ENCODE assay signal across 8 cellular contexts in the genomic region with DNA sequence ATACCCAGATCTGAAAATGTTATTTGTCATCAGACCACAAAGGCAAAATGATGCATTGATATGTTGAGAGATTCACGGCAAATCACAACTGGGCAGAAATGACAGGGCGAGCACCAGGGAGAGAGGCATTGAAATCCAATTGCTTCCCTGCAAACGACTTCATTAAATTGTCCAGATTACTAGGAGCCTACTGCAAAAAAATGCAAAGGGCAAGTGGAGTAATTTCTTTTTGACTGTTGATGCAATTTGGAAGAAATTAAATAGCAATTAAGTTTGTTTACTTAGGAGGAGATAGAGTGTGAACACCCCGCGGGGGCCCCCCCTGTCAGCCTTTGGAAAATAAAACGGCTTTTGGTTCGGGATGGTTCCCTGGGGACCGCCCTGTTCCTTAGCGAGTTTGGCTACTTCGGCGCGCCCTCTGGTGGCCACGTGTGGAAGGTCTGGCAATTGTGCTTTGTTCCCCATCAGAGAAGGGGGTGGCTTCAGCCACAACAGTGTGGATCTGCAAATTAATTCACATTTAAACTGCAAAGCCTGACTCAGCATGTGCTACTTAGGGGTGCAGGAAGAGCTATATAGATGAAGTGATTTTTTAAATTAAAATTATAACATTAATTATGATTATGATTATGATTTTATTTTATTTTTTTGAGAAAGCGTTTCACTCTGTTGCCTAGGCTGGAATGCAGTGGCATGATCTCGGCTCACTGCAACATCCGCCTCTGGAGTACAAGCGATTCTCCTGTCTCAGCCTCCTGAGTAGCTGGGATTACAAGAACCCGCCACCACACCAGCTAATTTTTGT. TPM values are rescaled to one million over a fixed set of nuclear protein-coding genes. Genes with fewer than 3 reads are reported as not detected.
DNase-seq lines count a peak whose midpoint lies in the region; ATAC-seq and TF ChIP-seq lines count a peak whose summit lies in the region.

No MANE protein-coding gene starts in this region.

- TF ChIP-seq RAD21 in Ishikawa (IDR thresholded peaks at IDR 0.05; ENCODE audit: low read depth): peak; percentile 94

- H3F3A ChIP-seq in PC-9 (ENCODE audit: insufficient read depth, low read depth): no peaks in the 10 kb centered on the region

- TF ChIP-seq CTCF in PC-9 (conservative IDR thresholded peaks at IDR 0.05): peak; percentile 96
- TF ChIP-seq CTCF in fibroblast of mammary gland (conservative IDR thresholded peaks at IDR 0.05; ENCODE audit: control insufficient read depth, insufficient read depth, low read depth, low read length): peak; percentile 89
- peak; percentile 92 to 95 (median 93) for TF ChIP-seq CTCF in nephron (IDR thresholded peaks at IDR 0.05; ENCODE audit: unreplicated experiment in 3 of 3)

- no TSS peak for BruUV-seq in PC-9 (replicated peaks; lab: Mats Ljungman, UMichigan)

- DNase-seq in DMS 273 (lab: John Stamatoyannopoulos, UW; ENCODE audit: unreplicated experiment): peak; percentile 92
- peak; percentile 47 to 85 for DNase-seq in PC-9
- peak; percentile 75 to 83 for DNase-seq in activated T-cell treated with anti-CD3 and anti-CD28 coated beads, Interleukin-2, amount 50 U/mL, for 72 hours
- peak; percentile 77 for DNase-seq in fibroblast of mammary gland (ENCODE audit: low read depth)
- peak; percentile 59 for DNase-seq in stimulated activated naive B cell treated with anti-CD40 and anti-IgM and Interleukin-4, amounts not matched to agents 10 μg/mL and 1 μg/mL and 100 μg/mL, for 72 hours

- H3K27ac ChIP-seq in PC-9: no peak overlapping the region

- H3K4me3 Mint-ChIP-seq in activated T-cell treated with anti-CD3 and anti-CD28 coated beads, Interleukin-2, amount 50 U/mL, for 72 hours: peak overlapping the region; percentile 77 to 85
- peak overlapping the region; percentile 52 to 63 (median 62) for H3K4me3 Mint-ChIP-seq in nephron
- peak overlapping the region; percentile 60 to 65 for H3K4me3 Mint-ChIP-seq in stimulated activated naive B cell treated with anti-CD40 and anti-IgM and Interleukin-4, amounts not matched to agents 10 μg/mL and 1 μg/mL and 100 μg/mL, for 72 hours

- no peaks in the 10 kb centered on the region for H3K9me3 ChIP-seq in PC-9 (ENCODE audit: insufficient read depth, low read depth)

- H3K27me3 Mint-ChIP-seq in activated T-cell treated with anti-CD3 and anti-CD28 coated beads, Interleukin-2, amount 50 U/mL, for 72 hours (ENCODE audit: low read depth): no peaks in the 10 kb centered on the region
- peaks cover 8% of the 10 kb centered on the region for H3K27me3 Mint-ChIP-seq in nephron (ENCODE audit: low read depth)
- H3K27me3 Mint-ChIP-seq in stimulated activated naive B cell treated with anti-CD40 and anti-IgM and Interleukin-4, amounts not matched to agents 10 μg/mL and 1 μg/mL and 100 μg/mL, for 72 hours: no peaks in the 10 kb centered on the region

- H3K27me3 ChIP-seq in PC-9 (ENCODE audit: insufficient read depth, low read depth): no peaks in the 10 kb centered on the region

- H4K20me1 ChIP-seq in PC-9 (ENCODE audit: insufficient read depth): no peaks in the 10 kb centered on the region

- no peaks in the 10 kb centered on the region for H3K4me1 ChIP-seq in PC-9 (replicated peaks; ENCODE audit: insufficient read depth)

- H3K36me3 Mint-ChIP-seq in activated T-cell treated with anti-CD3 and anti-CD28 coated beads, Interleukin-2, amount 50 U/mL, for 72 hours (ENCODE audit: insufficient read depth in 2 of 2): no peaks in the 10 kb centered on the region
- no peaks in the 10 kb centered on the region for H3K36me3 Mint-ChIP-seq in nephron (ENCODE audit: low read depth)
- H3K36me3 Mint-ChIP-seq in stimulated activated naive B cell treated with anti-CD40 and anti-IgM and Interleukin-4, amounts not matched to agents 10 μg/mL and 1 μg/mL and 100 μg/mL, for 72 hours: no peaks in the 10 kb centered on the region

- H3K4me3 ChIP-seq in PC-9 (no peak overlapping the region), fibroblast of mammary gland (ENCODE audit: control insufficient read depth, low read depth, low read length) (peak overlapping the region; percentile 44)

- no peaks in the 10 kb centered on the region for H3K79me2 ChIP-seq in PC-9 (ENCODE audit: low read depth)

- CTCF ChIA-PET in PC-9 (lab: Charles Lee): interaction anchor here (0.6 to 0.7 kb wide), 4 partner anchors 98 to 204 kb away, joined by 3 to 16 read pairs (median 6); partner anchors contain the start of gene COQ7

- H3K4me1 Mint-ChIP-seq in activated T-cell treated with anti-CD3 and anti-CD28 coated beads, Interleukin-2, amount 50 U/mL, for 72 hours (ENCODE audit: low read depth): peaks cover 10% of the 10 kb centered on the region
- peaks cover 9% of the 10 kb centered on the region for H3K4me1 Mint-ChIP-seq in nephron
- peaks cover 4 to 8% of the 10 kb centered on the region in 2 donors for H3K4me1 Mint-ChIP-seq in stimulated activated naive B cell treated with anti-CD40 and anti-IgM and Interleukin-4, amounts not matched to agents 10 μg/mL and 1 μg/mL and 100 μg/mL, for 72 hours

- no peak overlapping the region for H3K27ac Mint-ChIP-seq in activated T-cell treated with anti-CD3 and anti-CD28 coated beads, Interleukin-2, amount 50 U/mL, for 72 hours
- H3K27ac Mint-ChIP-seq in nephron: no peak overlapping the region
- no peak overlapping the region for H3K27ac Mint-ChIP-seq in stimulated activated naive B cell treated with anti-CD40 and anti-IgM and Interleukin-4, amounts not matched to agents 10 μg/mL and 1 μg/mL and 100 μg/mL, for 72 hours

- peak overlapping the region; percentile 57 for H3K4me2 ChIP-seq in PC-9

- no peak for TF ChIP-seq EP300 in Ishikawa (IDR thresholded peaks at IDR 0.05; ENCODE audit: borderline replicate concordance)

- POLR2A ChIA-PET in PC-9 (lab: Charles Lee; ENCODE audit: unreplicated experiment): no interaction called here

- intact Hi-C loops in PC-9 (cut with micrococcal nuclease; ENCODE audit: unreplicated experiment): loop anchor here (2.0 to 5.0 kb wide), 2 partner anchors 42 to 167 kb away; partner anchors contain the start of genes ARL6IP1 and SMG1

- no peaks in the 10 kb centered on the region for H3K36me3 ChIP-seq in PC-9 (ENCODE audit: low read depth)

- H2AFZ ChIP-seq in PC-9: no peak overlapping the region

- H3K9me2 ChIP-seq in PC-9 (ENCODE audit: insufficient read depth): no peaks in the 10 kb centered on the region

- ATAC-seq in activated T-cell treated with anti-CD3 and anti-CD28 coated beads, Interleukin-2, amount 50 U/mL, for 72 hours (replicated peaks in 1 of 2): peak; percentile 84 to 87
- peak; percentile 77 to 85 for ATAC-seq in stimulated activated naive B cell treated with anti-CD40 and anti-IgM and Interleukin-4, amounts not matched to agents 10 μg/mL and 1 μg/mL and 100 μg/mL, for 72 hours (replicated peaks)
- no peak for ATAC-seq in HG02840 (IDR thresholded peaks at IDR 0.05; ENCODE audit: low FRiP score, unreplicated experiment)

- H3K9me3 Mint-ChIP-seq in activated T-cell treated with anti-CD3 and anti-CD28 coated beads, Interleukin-2, amount 50 U/mL, for 72 hours: no peaks in the 10 kb centered on the region
- no peaks in the 10 kb centered on the region for H3K9me3 Mint-ChIP-seq in nephron
- H3K9me3 Mint-ChIP-seq in stimulated activated naive B cell treated with anti-CD40 and anti-IgM and Interleukin-4, amounts not matched to agents 10 μg/mL and 1 μg/mL and 100 μg/mL, for 72 hours: no peaks in the 10 kb centered on the region

TF ChIP-seq in Ishikawa, 13 proteins besides CTCF, POLR2A, EP300 and RAD21 (continues in another document):
- TF ChIP-seq, protein P1, sequence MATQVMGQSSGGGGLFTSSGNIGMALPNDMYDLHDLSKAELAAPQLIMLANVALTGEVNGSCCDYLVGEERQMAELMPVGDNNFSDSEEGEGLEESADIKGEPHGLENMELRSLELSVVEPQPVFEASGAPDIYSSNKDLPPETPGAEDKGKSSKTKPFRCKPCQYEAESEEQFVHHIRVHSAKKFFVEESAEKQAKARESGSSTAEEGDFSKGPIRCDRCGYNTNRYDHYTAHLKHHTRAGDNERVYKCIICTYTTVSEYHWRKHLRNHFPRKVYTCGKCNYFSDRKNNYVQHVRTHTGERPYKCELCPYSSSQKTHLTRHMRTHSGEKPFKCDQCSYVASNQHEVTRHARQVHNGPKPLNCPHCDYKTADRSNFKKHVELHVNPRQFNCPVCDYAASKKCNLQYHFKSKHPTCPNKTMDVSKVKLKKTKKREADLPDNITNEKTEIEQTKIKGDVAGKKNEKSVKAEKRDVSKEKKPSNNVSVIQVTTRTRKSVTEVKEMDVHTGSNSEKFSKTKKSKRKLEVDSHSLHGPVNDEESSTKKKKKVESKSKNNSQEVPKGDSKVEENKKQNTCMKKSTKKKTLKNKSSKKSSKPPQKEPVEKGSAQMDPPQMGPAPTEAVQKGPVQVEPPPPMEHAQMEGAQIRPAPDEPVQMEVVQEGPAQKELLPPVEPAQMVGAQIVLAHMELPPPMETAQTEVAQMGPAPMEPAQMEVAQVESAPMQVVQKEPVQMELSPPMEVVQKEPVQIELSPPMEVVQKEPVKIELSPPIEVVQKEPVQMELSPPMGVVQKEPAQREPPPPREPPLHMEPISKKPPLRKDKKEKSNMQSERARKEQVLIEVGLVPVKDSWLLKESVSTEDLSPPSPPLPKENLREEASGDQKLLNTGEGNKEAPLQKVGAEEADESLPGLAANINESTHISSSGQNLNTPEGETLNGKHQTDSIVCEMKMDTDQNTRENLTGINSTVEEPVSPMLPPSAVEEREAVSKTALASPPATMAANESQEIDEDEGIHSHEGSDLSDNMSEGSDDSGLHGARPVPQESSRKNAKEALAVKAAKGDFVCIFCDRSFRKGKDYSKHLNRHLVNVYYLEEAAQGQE (IDR thresholded peaks at IDR 0.05; ENCODE audit: low read depth): no peak
- no peak for TF ChIP-seq TAF1 (IDR thresholded peaks at IDR 0.05; ENCODE audit: low read depth)
- no peak for TF ChIP-seq CEBPB (IDR thresholded peaks at IDR 0.05)
- no peak for TF ChIP-seq YY1 (IDR thresholded peaks at IDR 0.05; ENCODE audit: low read depth)
- TF ChIP-seq FOXM1 (IDR thresholded peaks at IDR 0.05; ENCODE audit: borderline replicate concordance, low read depth): no peak
- TF ChIP-seq, protein P2, sequence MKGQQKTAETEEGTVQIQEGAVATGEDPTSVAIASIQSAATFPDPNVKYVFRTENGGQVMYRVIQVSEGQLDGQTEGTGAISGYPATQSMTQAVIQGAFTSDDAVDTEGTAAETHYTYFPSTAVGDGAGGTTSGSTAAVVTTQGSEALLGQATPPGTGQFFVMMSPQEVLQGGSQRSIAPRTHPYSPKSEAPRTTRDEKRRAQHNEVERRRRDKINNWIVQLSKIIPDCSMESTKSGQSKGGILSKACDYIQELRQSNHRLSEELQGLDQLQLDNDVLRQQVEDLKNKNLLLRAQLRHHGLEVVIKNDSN (IDR thresholded peaks at IDR 0.05): no peak
- TF ChIP-seq TCF12 (IDR thresholded peaks at IDR 0.05; ENCODE audit: low read depth): no peak
- TF ChIP-seq TEAD4 (IDR thresholded peaks at IDR 0.05): no peak

RNA-seq across cellular contexts. Expression of gene TMC7, which starts 14.5 kb away (rescaled TPM):
- 4.3 and 4.4 TPM in 2 replicates for total RNA-seq in PC-9 (2021)
- total RNA-seq in activated T-cell treated with anti-CD3 and anti-CD28 coated beads, Interleukin-2, amount 50 U/mL, for 72 hours: under 1 TPM in 1 of 2 donors, not detected in 1; 0.10 TPM

RNA-seq across cellular contexts. Expression of gene SMG1, which starts 43.0 kb away (rescaled TPM):
- 97.0 and 125 TPM in 2 replicates for total RNA-seq in PC-9 (2021)
- total RNA-seq in activated T-cell treated with anti-CD3 and anti-CD28 coated beads, Interleukin-2, amount 50 U/mL, for 72 hours: 100 to 1,000 TPM; 165 to 171 TPM
